8 cellular contexts compared by ENCODE assay signal in genomic region chr1:3068400-3069361, GRCh38. TPM values are rescaled to one million over a fixed set of nuclear protein-coding genes. Genes with fewer than 3 reads are reported as not detected.
DNase-seq lines count a peak whose midpoint lies in the region; ATAC-seq and TF ChIP-seq lines count a peak whose summit lies in the region.

TSS of gene PRDM16 (plus strand) at chr1:3069203. CDS start at chr1:3069260, 57 bp downstream.

- peaks cover 9% of the 10 kb centered on the region for H3K4me1 ChIP-seq in ovary (ENCODE audit: insufficient read depth)

- H3K27me3 ChIP-seq in ovary = peaks cover 1% of the 10 kb centered on the region

- H3K4me3 Mint-ChIP-seq in activated CD8-positive, alpha-beta T cell treated with anti-CD3 and anti-CD28 coated beads for 36 hours = peak within 1 kb of the TSS; percentile 66

- H3K27ac Mint-ChIP-seq in activated CD8-positive, alpha-beta T cell treated with anti-CD3 and anti-CD28 coated beads for 36 hours = no peak within 1 kb of the TSS

- no peaks in the 10 kb centered on the region for H3K36me3 ChIP-seq in ovary

- peaks cover 29% of the 10 kb centered on the region for H3K27me3 Mint-ChIP-seq in activated CD8-positive, alpha-beta T cell treated with anti-CD3 and anti-CD28 coated beads for 36 hours

- H3K9me3 ChIP-seq in ovary = no peaks in the 10 kb centered on the region

- peak within 1 kb of the TSS; percentile 90 to 98 for H3K27ac ChIP-seq in ovary

- H3K4me1 Mint-ChIP-seq in activated CD8-positive, alpha-beta T cell treated with anti-CD3 and anti-CD28 coated beads for 36 hours (ENCODE audit: low read depth) = peaks cover 2% of the 10 kb centered on the region

- TF ChIP-seq EP300 in ovary (IDR thresholded peaks at IDR 0.05) = no peak

- POLR2A ChIA-PET in activated CD8-positive, alpha-beta T cell treated with anti-CD3 and anti-CD28 coated beads for 36 hours (lab: Charles Lee) = no interaction called here

- H3K4me3 ChIP-seq in foreskin fibroblast (ENCODE audit: low read depth in 1 of 2, low read length in 2 of 2) (peak within 1 kb of the TSS; percentile 47 to 53), ovary (peak within 1 kb of the TSS; percentile 58)

- DNase-seq in NCI-H1092 treated with DMSO at 0.1 percent for 48 hours (lab: John Stamatoyannopoulos, UW) (peak; percentile 3), NCI-H1092 (lab: John Stamatoyannopoulos, UW) (no peak), foreskin fibroblast (peak; percentile 12 to 49), ovary (peak; percentile 63 to 75 (median 68)), NCI-H446 treated with DMSO at 0.1 percent for 48 hours (lab: John Stamatoyannopoulos, UW) (no peak), SKM-1 (lab: John Stamatoyannopoulos, UW; ENCODE audit: unreplicated experiment) (no peak)
- peak; percentile 50 for DNase-seq in activated CD8-positive, alpha-beta T cell treated with anti-CD3 and anti-CD28 coated beads for 36 hours

- H3K9me3 Mint-ChIP-seq in activated CD8-positive, alpha-beta T cell treated with anti-CD3 and anti-CD28 coated beads for 36 hours = no peaks in the 10 kb centered on the region

- WGBS in ovary, 3 donors = 1% methylated on average over 76 to 110 of the region's 110 CpGs

- intact Hi-C loops in activated CD8-positive, alpha-beta T cell treated with anti-CD3 and anti-CD28 coated beads for 36 hours (cut with micrococcal nuclease) = no loop called here
- intact Hi-C loops in ovary (cut with DNase I) = loop anchor here in 3 of 4 donors (5.0 to 10.0 kb wide), 3 partner anchors 156 to 344 kb away; no protein-coding TSS in a partner anchor

- peak; percentile 46 for ATAC-seq in activated CD8-positive, alpha-beta T cell treated with anti-CD3 and anti-CD28 coated beads for 36 hours
- no peak for ATAC-seq in HG03439 (IDR thresholded peaks at IDR 0.05; ENCODE audit: unreplicated experiment)

- no peaks in the 10 kb centered on the region for H3K36me3 Mint-ChIP-seq in activated CD8-positive, alpha-beta T cell treated with anti-CD3 and anti-CD28 coated beads for 36 hours (ENCODE audit: low read depth)

- no peak for TF ChIP-seq POLR2A in ovary (IDR thresholded peaks at IDR 0.05)

- no peak for TF ChIP-seq CTCF in activated CD8-positive, alpha-beta T cell treated with anti-CD3 and anti-CD28 coated beads for 36 hours (IDR thresholded peaks at IDR 0.05)
- TF ChIP-seq CTCF in foreskin fibroblast (IDR thresholded peaks at IDR 0.05; ENCODE audit: low read depth, low read length) = no peak
- TF ChIP-seq CTCF in ovary (IDR thresholded peaks at IDR 0.05) = no peak

- CTCF ChIA-PET in activated CD8-positive, alpha-beta T cell treated with anti-CD3 and anti-CD28 coated beads for 36 hours (lab: Charles Lee) = no interaction called here

RNA-seq across cellular contexts. Expression of gene PRDM16, which starts in this region (rescaled TPM):
- total RNA-seq in activated CD8-positive, alpha-beta T cell treated with anti-CD3 and anti-CD28 coated beads for 36 hours = under 1 TPM; 0.29 to 0.49 TPM
- 10 to 100 TPM in 2 of 7 donors, 1 to 10 TPM in 5; 1.1 to 17.3 (median 4.3) TPM for total RNA-seq in ovary
- 1 to 10 TPM; 1.3 to 1.9 TPM for polyA plus RNA-seq in ovary

Comparison
In these comparisons a context has a peak if more than half of its experiments do, and no peak if none do; other contexts are left out.
1. DNase-seq: peak in NCI-H1092 treated with DMSO at 0.1 percent for 48 hours (single experiment), foreskin fibroblast (2 of 2) and ovary (5 of 5); none in NCI-H1092 (single experiment), NCI-H446 treated with DMSO at 0.1 percent for 48 hours (single experiment) and SKM-1 (single experiment).
2. Peak in DNase-seq and ATAC-seq in activated CD8-positive, alpha-beta T cell treated with anti-CD3 and anti-CD28 coated beads for 36 hours; RNA of the gene not detected or under 1 TPM.